ENCODE assay signal across 1 cellular context in the genomic region with DNA sequence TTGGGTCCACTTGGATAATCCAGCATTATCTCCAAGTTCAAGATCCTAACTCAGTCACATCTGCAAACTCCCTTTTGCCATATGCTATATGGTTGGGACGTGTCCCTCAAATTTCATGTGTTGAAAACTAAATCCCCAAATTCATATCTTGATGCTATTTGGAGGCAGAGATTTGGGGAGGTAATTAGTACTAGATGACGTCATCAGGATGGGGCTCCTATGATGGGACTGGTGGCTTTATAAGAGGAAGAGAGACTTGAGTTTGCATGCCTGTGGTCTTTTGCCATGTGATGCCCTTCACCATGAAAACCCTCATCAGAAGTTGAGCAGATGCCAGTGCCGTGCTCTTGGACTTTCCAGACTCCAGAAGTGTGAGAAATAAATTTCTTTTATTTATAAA.
TF ChIP-seq lines count a peak whose summit lies in the region.

No MANE protein-coding gene starts in this region.

TF ChIP-seq in K562, 482 proteins besides CTCF, POLR2A, EP300 and RAD21 (continued from another document):
- TF ChIP-seq, protein P1, sequence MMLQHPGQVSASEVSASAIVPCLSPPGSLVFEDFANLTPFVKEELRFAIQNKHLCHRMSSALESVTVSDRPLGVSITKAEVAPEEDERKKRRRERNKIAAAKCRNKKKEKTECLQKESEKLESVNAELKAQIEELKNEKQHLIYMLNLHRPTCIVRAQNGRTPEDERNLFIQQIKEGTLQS (IDR thresholded peaks at IDR 0.05): peak; percentile 84
- TF ChIP-seq, protein P1 (CRISPR knock-in tag; conservative IDR thresholded peaks at IDR 0.05): no peak
- TF ChIP-seq JUND (IDR thresholded peaks at IDR 0.05; ENCODE audit: borderline replicate concordance, low read depth, low read length): peak; percentile 52
- no peak; the same call in 2 of the 3 replicates for TF ChIP-seq JUND (tag; IDR thresholded peaks at IDR 0.05; ENCODE audit: borderline replicate concordance, low read depth, low read length)
- peak; percentile 79 for TF ChIP-seq ATF7 (IDR thresholded peaks at IDR 0.05)
